22 cellular contexts compared by ENCODE assay signal in genomic region chr13:113066746-113067145, GRCh38. TPM values are rescaled to one million over a fixed set of nuclear protein-coding genes. Genes with fewer than 3 reads are reported as not detected.
DNase-seq lines count a peak whose midpoint lies in the region; ATAC-seq, FAIRE-seq and TF ChIP-seq lines count a peak whose summit lies in the region.
"Had no signal": no experiment of that assay in that cellular context is flagged by ENCODE, and none has a peak within 500 bp of the region (broad histone marks: within the 10 kb centered on the region; RNA-seq: fewer than 3 reads in every experiment).

No MANE protein-coding gene starts in this region.

- H3K4me1 ChIP-seq in left ventricle myocardium inferior (no peaks in the 10 kb centered on the region), H1 (replicated peaks in 1 of 4; ENCODE audit: control insufficient read depth in 3 of 4, insufficient read depth in 4 of 4, low read length in 3 of 4) (peaks cover 0 to 6% (median 0%) of the 10 kb centered on the region in 4 experiments; a peak in 2 of 7 replicates), neuronal stem cell (ENCODE audit: control insufficient read depth in 2 of 2, insufficient read depth in 1 of 2, low read depth in 1 of 2, low read length in 2 of 2) (peaks cover 4 to 7% of the 10 kb centered on the region in 2 donors)

- H2BK12ac ChIP-seq in H1 (ENCODE audit: low read depth, low read length) (no peak overlapping the region), neuronal stem cell (ENCODE audit: low read length) (no peak overlapping the region)

- no peak overlapping the region for H3K4me3 ChIP-seq in left ventricle myocardium inferior
- no peak overlapping the region for H3K4me3 ChIP-seq in H1 (ENCODE audit: extremely low read depth in 1 of 4, insufficient read depth in 2 of 4, low read depth in 3 of 4, low read length in 4 of 4)
- no peak overlapping the region for H3K4me3 ChIP-seq in neuronal stem cell (ENCODE audit: low read length in 2 of 2)

- H3K36me3 ChIP-seq in left ventricle myocardium inferior (peaks cover 37% of the 10 kb centered on the region), H1 (ENCODE audit: control insufficient read depth in 2 of 4, insufficient read depth in 4 of 4, low read length in 3 of 4) (no peaks in the 10 kb centered on the region), neuronal stem cell (replicated peaks in 1 of 2; ENCODE audit: control insufficient read depth in 2 of 2, insufficient read depth in 2 of 2, low read length in 2 of 2) (peaks cover 14 to 24% of the 10 kb centered on the region in 2 donors)

- no peak overlapping the region for H2BK120ac ChIP-seq in H1 (replicated peaks; ENCODE audit: low read depth, low read length)
- H2BK120ac ChIP-seq in neuronal stem cell (ENCODE audit: low read depth, low read length): no peak overlapping the region

- H3K56ac ChIP-seq in H1 (replicated peaks; ENCODE audit: insufficient read length, low read depth, low read length): no peak overlapping the region

- H3K79me2 ChIP-seq in H1 (ENCODE audit: control insufficient read depth in 1 of 2, insufficient read depth in 2 of 2, low read length in 2 of 2): no peaks in the 10 kb centered on the region

- DNase-seq in left ventricle myocardium superior: peak; percentile 22
- no peak for DNase-seq in left ventricle myocardium inferior
- no peak for DNase-seq in H1 (ENCODE audit: low read depth in 1 of 2, low spot score in 2 of 2)
- DNase-seq in neuronal stem cell (ENCODE audit: low spot score): no peak
- DNase-seq in activated naive CD4-positive, alpha-beta T cell treated with Interleukin-2 at 50 U/mL for 16 hours: no peak
- DNase-seq in NCI-H2029 treated with DMSO at 0.1 percent for 48 hours (lab: John Stamatoyannopoulos, UW): no peak
- no peak for DNase-seq in GM10266 (ENCODE audit: extremely low spot score)
- DNase-seq: C1 segment of cervical spinal cord; Calu3; CD4-positive, alpha-beta memory T cell; COR-L47; DMS53; DMS79 treated with DMSO at 0.1 percent for 48 hours; GF-D8; GOT3; H7; HCEC 1CT had no signal

- H3K23me2 ChIP-seq in H1 (ENCODE audit: low read depth, low read length): 0 out of 2 replicates have a peak, but pooled peaks cover 1% of the 10 kb centered on the region

- H4K91ac ChIP-seq in H1 (replicated peaks; ENCODE audit: insufficient read length, low read length) (no peak overlapping the region), neuronal stem cell (ENCODE audit: low read depth, low read length, poor library complexity) (no peak overlapping the region)

- peaks cover 0 to 1% of the 10 kb centered on the region in 2 experiments for H4K20me1 ChIP-seq in H1 (replicated peaks in 1 of 2; ENCODE audit: control insufficient read depth in 1 of 2, insufficient read depth in 2 of 2, low read length in 2 of 2)

- TF ChIP-seq EP300 in H1 (IDR thresholded peaks at IDR 0.05; ENCODE audit: borderline replicate concordance in 1 of 2, low read depth in 2 of 2, low read length in 2 of 2): no peak

- H3K27ac ChIP-seq in left ventricle myocardium inferior (replicated peaks) (no peak overlapping the region), H1 (ENCODE audit: low read depth, low read length) (no peak overlapping the region), neuronal stem cell (replicated peaks; ENCODE audit: low read length) (no peak overlapping the region)

- no peak overlapping the region for H3K23ac ChIP-seq in H1 (ENCODE audit: insufficient read length)
- H3K23ac ChIP-seq in neuronal stem cell (ENCODE audit: low read depth, low read length, poor library complexity): peak overlapping the region; percentile 73

- intact Hi-C loops in left ventricle myocardium superior (cut with micrococcal nuclease) (no loop called here), left ventricle myocardium inferior (cut with micrococcal nuclease) (no loop called here)

- H3K4me2 ChIP-seq in H1 (ENCODE audit: insufficient read depth in 1 of 2, low read depth in 2 of 2, low read length in 2 of 2) (no peak overlapping the region), neuronal stem cell (ENCODE audit: insufficient read depth, low read length, poor library complexity, severe bottlenecking) (no peak overlapping the region)

- H3K27me3 ChIP-seq in left ventricle myocardium inferior (ENCODE audit: low read depth): no peaks in the 10 kb centered on the region
- H3K27me3 ChIP-seq in H1 (replicated peaks in 1 of 4; ENCODE audit: control insufficient read depth in 3 of 4, extremely low read depth in 1 of 4, insufficient read depth in 3 of 4, low read length in 3 of 4): no peaks in the 10 kb centered on the region
- no peaks in the 10 kb centered on the region for H3K27me3 ChIP-seq in neuronal stem cell (ENCODE audit: control insufficient read depth in 3 of 3, insufficient read depth in 3 of 3, low read depth in 1 of 3, low read length in 3 of 3)

- TF ChIP-seq RAD21 in H1 (IDR thresholded peaks at IDR 0.05 in 1 of 2, conservative IDR thresholded peaks at IDR 0.05 in 1 of 2; ENCODE audit: low read depth in 2 of 2, low read length in 2 of 2): no peak

- no peak for ATAC-seq in left ventricle myocardium superior

- H4K5ac ChIP-seq in H1 (ENCODE audit: insufficient read length, low read depth, low read length): no peak overlapping the region

- H4K8ac ChIP-seq in H1 (ENCODE audit: extremely low read depth, insufficient read depth, low read length) (peak overlapping the region; percentile 85; the same call in 1 of the 2 replicates), neuronal stem cell (ENCODE audit: low read depth, low read length) (peak overlapping the region; percentile 86)

- H2AFZ ChIP-seq in H1 (ENCODE audit: low read length): no peak overlapping the region
- no peak overlapping the region for H2AFZ ChIP-seq in neuronal stem cell (ENCODE audit: low read length)

- CTCF ChIA-PET in H1 (lab: Charles Lee; ENCODE audit: partially characterized antibody): interaction anchor here (1.1 to 2.8 kb wide), 4 partner anchors 17 to 38 kb away, joined by 4 to 19 read pairs (median 4); no protein-coding TSS in a partner anchor

- H3K79me1 ChIP-seq in H1 (ENCODE audit: low read depth, low read length) (no peaks in the 10 kb centered on the region), neuronal stem cell (ENCODE audit: low read depth, low read length) (peaks cover 5% of the 10 kb centered on the region)

- H2BK15ac ChIP-seq in H1 (ENCODE audit: low read length) (no peak overlapping the region), neuronal stem cell (ENCODE audit: low read length) (no peak overlapping the region)

- no peak overlapping the region for H3K14ac ChIP-seq in H1 (ENCODE audit: insufficient read length)
- H3K14ac ChIP-seq in neuronal stem cell (ENCODE audit: low read length): no peak overlapping the region

- H3K4ac ChIP-seq in H1 (replicated peaks; ENCODE audit: insufficient read length, low read depth, low read length) (no peak overlapping the region), neuronal stem cell (ENCODE audit: low read length) (no peak overlapping the region)

- H3K18ac ChIP-seq in H1 (ENCODE audit: extremely low read depth, low read length) (no peak overlapping the region), neuronal stem cell (ENCODE audit: low read length) (peak overlapping the region; percentile 13)

- no peak for FAIRE-seq in H1 (lab: Jason Lieb, UNC)
- FAIRE-seq: GM12892 had no signal

- H3K9me3 ChIP-seq in left ventricle myocardium inferior (replicated peaks) (no peaks in the 10 kb centered on the region), H1 (ENCODE audit: insufficient read depth in 2 of 2, low read depth in 1 of 2, low read length in 1 of 2) (no peaks in the 10 kb centered on the region), neuronal stem cell (replicated peaks in 1 of 2; ENCODE audit: control insufficient read depth in 2 of 2, insufficient read depth in 1 of 2, low read depth in 1 of 2, low read length in 2 of 2) (peaks cover 0 to under 1% of the 10 kb centered on the region in 2 donors)

- no peak for TF ChIP-seq CTCF in left ventricle myocardium inferior (IDR thresholded peaks at IDR 0.05; ENCODE audit: borderline replicate concordance)
- TF ChIP-seq CTCF in H1 (IDR thresholded peaks at IDR 0.05; ENCODE audit: control extremely low read depth in 1 of 3, insufficient read depth in 1 of 3, low read depth in 1 of 3, low read length in 3 of 3): no peak
- no peak for TF ChIP-seq CTCF in GM10266 (IDR thresholded peaks at IDR 0.05; ENCODE audit: control insufficient read depth, insufficient read depth, low read depth, missing control alignments)

- H2AK5ac ChIP-seq in H1 (ENCODE audit: low read depth, low read length): no peak overlapping the region
- no peak overlapping the region for H2AK5ac ChIP-seq in neuronal stem cell (ENCODE audit: low read depth, low read length)

- no peak overlapping the region for H2BK20ac ChIP-seq in H1 (ENCODE audit: low read length)

- no peak for TF ChIP-seq POLR2A in H1 (IDR thresholded peaks at IDR 0.05; ENCODE audit: control extremely low read depth in 1 of 2, low read depth in 2 of 2, low read length in 2 of 2)

- H3K9ac ChIP-seq in H1 (replicated peaks in 1 of 4; ENCODE audit: extremely low read depth in 1 of 4, low read depth in 3 of 4, low read length in 3 of 4) (no peak overlapping the region), neuronal stem cell (ENCODE audit: low read depth, low read length, poor library complexity) (no peak overlapping the region)

- no peak overlapping the region for H2BK5ac ChIP-seq in H1 (ENCODE audit: low read depth, low read length)
- H2BK5ac ChIP-seq in neuronal stem cell (ENCODE audit: low read length): no peak overlapping the region

- WGBS in H1 (ENCODE audit: extremely low coverage in 1 of 2, insufficient coverage in 1 of 2, insufficient read length in 1 of 2, insufficient replicate concordance in 2 of 2, low coverage in 1 of 2, low lambda C conversion rate in 2 of 2, missing lambda C conversion rate in 1 of 2), 2 experiments: 94% methylated on average over 19 of the region's 19 CpGs; no CpG with 5 or more reads in 1 of the 2 experiments
- WGBS in neuronal stem cell (ENCODE audit: extremely low coverage in 2 of 2, insufficient read length in 2 of 2, insufficient replicate concordance in 1 of 2), 2 donors: no CpG with 5 or more reads among the region's 19 CpGs

- POLR2A ChIA-PET in H1 (lab: Charles Lee; ENCODE audit: partially characterized antibody): no interaction called here

RNA-seq across cellular contexts. Expression of gene F7, which starts 38.8 kb away (rescaled TPM):
- total RNA-seq in left ventricle myocardium superior (not detected), left ventricle myocardium inferior (not detected)
- total RNA-seq in H1 (2021; fragmentation: NEBNext Ultra II Directional; extraction: Animal tissue kit (Norgen Biotek cat#: 25700)): 0.43 and 0.67 TPM in 2 replicates
- polyA plus RNA-seq in H1 (2011; rRNA removed): 0.85 and 0.98 TPM in 2 replicates
- polyA plus RNA-seq in H1 (2011; cell fraction: cytosol; rRNA removed): 0.93 TPM
- 4.3 TPM for polyA plus RNA-seq in H1 (2011; cell fraction: nucleus; rRNA removed)
- 0.39 to 1.4 TPM (median 0.95 TPM) in 4 replicates for polyA plus RNA-seq in H1 (2012, experiment 1 of 2)
- polyA plus RNA-seq in H1 (2012, experiment 2 of 2): 0.12 TPM
- 0.18 TPM for polyA plus RNA-seq in H1 (2013, experiment 1 of 2)
- 0.18 TPM for polyA plus RNA-seq in H1 (2013, experiment 2 of 2)
- 1.5 and 3.2 TPM in 2 replicates for polyA minus RNA-seq in H1 (2011; rRNA and poly(A)+ RNA removed)
- polyA minus RNA-seq in H1 (2011; cell fraction: cytosol; rRNA and poly(A)+ RNA removed): not detected
- 2.6 TPM for polyA minus RNA-seq in H1 (2011; cell fraction: nucleus; rRNA and poly(A)+ RNA removed)
- polyA plus RNA-seq in neuronal stem cell (2013, experiment 1 of 2): 0.68 TPM
- 0.62 TPM for polyA plus RNA-seq in neuronal stem cell (2013, experiment 2 of 2)
- total RNA-seq: A172; A673; Calu3; CD4-positive, alpha-beta memory T cell; G401 had no signal
- polyA plus RNA-seq: CD4-positive, alpha-beta memory T cell had no signal

RNA-seq across cellular contexts. Expression of gene F10, which starts 55.9 kb away (rescaled TPM):
- 7.1 TPM for total RNA-seq in left ventricle myocardium superior
- 3.5 TPM for total RNA-seq in left ventricle myocardium inferior
- 2.0 and 2.3 TPM in 2 replicates for total RNA-seq in H1 (2021; fragmentation: NEBNext Ultra II Directional; extraction: Animal tissue kit (Norgen Biotek cat#: 25700))
- polyA plus RNA-seq in H1 (2011; rRNA removed): 3.5 and 4.2 TPM in 2 replicates
- polyA plus RNA-seq in H1 (2011; cell fraction: cytosol; rRNA removed): 3.9 TPM
- 3.1 TPM for polyA plus RNA-seq in H1 (2011; cell fraction: nucleus; rRNA removed)
- 1.9 to 3.5 TPM (median 2.6 TPM) in 4 replicates for polyA plus RNA-seq in H1 (2012, experiment 1 of 2)
- polyA plus RNA-seq in H1 (2012, experiment 2 of 2): 1.4 TPM
- polyA plus RNA-seq in H1 (2013, experiment 1 of 2): 2.9 TPM
- 3.4 TPM for polyA plus RNA-seq in H1 (2013, experiment 2 of 2)
- 0.91 and 1.4 TPM in 2 replicates for polyA minus RNA-seq in H1 (2011; rRNA and poly(A)+ RNA removed)
- polyA minus RNA-seq in H1 (2011; cell fraction: cytosol; rRNA and poly(A)+ RNA removed): 0.81 TPM
- 1.6 TPM for polyA minus RNA-seq in H1 (2011; cell fraction: nucleus; rRNA and poly(A)+ RNA removed)
- 3.9 TPM for polyA plus RNA-seq in neuronal stem cell (2013, experiment 1 of 2)
- 3.2 TPM for polyA plus RNA-seq in neuronal stem cell (2013, experiment 2 of 2)
- total RNA-seq: A673; Calu3; CD4-positive, alpha-beta memory T cell; Daoy; G401 had no signal
- polyA plus RNA-seq: CD4-positive, alpha-beta memory T cell had no signal
